Comparison of ENCODE assay signal across 9 cellular contexts in the genomic region with DNA sequence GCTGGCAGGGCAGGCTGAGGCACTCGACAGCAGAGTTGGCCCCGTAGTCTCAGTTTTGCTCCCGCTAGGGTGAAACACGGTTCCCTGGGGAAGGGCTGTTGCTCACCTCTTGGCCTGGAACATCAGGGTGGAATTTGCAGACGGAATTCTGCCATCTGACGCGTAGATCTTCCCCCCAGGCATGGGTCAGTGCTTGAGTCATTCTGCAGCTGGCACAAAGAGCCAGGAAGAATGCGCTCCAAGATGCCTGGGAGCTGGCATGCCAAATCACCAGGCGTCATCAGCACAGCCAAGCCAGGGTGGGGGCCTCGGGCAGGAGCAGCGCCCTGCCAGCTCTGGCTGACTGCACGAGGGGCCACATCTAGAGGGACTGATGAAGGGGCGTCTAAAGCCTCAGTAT. TPM values are rescaled to one million over a fixed set of nuclear protein-coding genes. Genes with fewer than 3 reads are reported as not detected.
DNase-seq lines count a peak whose midpoint lies in the region; ATAC-seq, FAIRE-seq and TF ChIP-seq lines count a peak whose summit lies in the region.
"Had no signal": no experiment of that assay in that cellular context is flagged by ENCODE, and none has a peak within 500 bp of the region (broad histone marks: within the 10 kb centered on the region; RNA-seq: fewer than 3 reads in every experiment).

No MANE protein-coding gene starts in this region.

- H4K20me1 ChIP-seq in HepG2 (ENCODE audit: insufficient read depth, low read length) = no peaks in the 10 kb centered on the region; the same call in 1 of the 2 replicates

- no peaks in the 10 kb centered on the region for H3K36me3 ChIP-seq in liver (ENCODE audit: control insufficient read depth in 4 of 4, insufficient read depth in 3 of 4, low read depth in 1 of 4, low read length in 3 of 4)
- H3K36me3 ChIP-seq in HepG2 (replicated peaks in 1 of 2; ENCODE audit: control insufficient read depth in 1 of 2, insufficient read depth in 2 of 2, low read length in 2 of 2) = peaks cover 2 to 3% of the 10 kb centered on the region in 2 experiments; a peak in 3 of 5 replicates

- intact Hi-C loops in HepG2 (cut with micrococcal nuclease; ENCODE audit: unreplicated experiment) = loop anchor here (10.0 kb wide), 1 partner anchor 281 kb away; a partner anchor contains a TSS

- TF ChIP-seq POLR2A in HepG2 (IDR thresholded peaks at IDR 0.05; ENCODE audit: insufficient read depth in 1 of 2, low read depth in 2 of 2, low read length in 2 of 2) (no peak), GM18505 (IDR thresholded peaks at IDR 0.05; ENCODE audit: borderline replicate concordance, extremely low read depth, insufficient read depth, insufficient read length) (no peak)

- H3K27ac ChIP-seq in liver (ENCODE audit: low read depth in 1 of 2, low read length in 2 of 2) (peak overlapping the region; percentile 14 to 92), HepG2 (ENCODE audit: extremely low read length, insufficient read depth, low read length) (no peak overlapping the region)

- H3K4me3 ChIP-seq in liver (ENCODE audit: low read depth in 1 of 3, low read length in 3 of 3) = no peak overlapping the region
- H3K4me3 ChIP-seq in HepG2 (replicated peaks in 1 of 3; ENCODE audit: insufficient read depth in 1 of 3, low read depth in 2 of 3, low read length in 3 of 3) = no peak overlapping the region

- TF ChIP-seq CTCF in liver (IDR thresholded peaks at IDR 0.05; ENCODE audit: low read depth, low read length, missing input control) (no peak), HepG2 (CRISPR knock-in tag; IDR thresholded peaks at IDR 0.05) (no peak)

- in situ Hi-C loops in HepG2 (cut with HindIII; ENCODE audit: extremely low pct_ligation_motif_present, low pct_unique_long_range_greater_than_20kb) = loop anchor here (5.0 kb wide), 2 partner anchors 78 to 133 kb away; no protein-coding TSS in a partner anchor

- TF ChIP-seq EP300 in HepG2 (IDR thresholded peaks at IDR 0.05; ENCODE audit: low read depth in 2 of 2, low read length in 2 of 2) = no peak
- no peak for TF ChIP-seq EP300 in HepG2 (CRISPR knock-in tag; IDR thresholded peaks at IDR 0.05; ENCODE audit: borderline replicate concordance)

- 85% methylated on average over 13 of the region's 13 CpGs for WGBS in liver
- 95% methylated on average over 12 of the region's 13 CpGs for WGBS in HepG2 (ENCODE audit: low lambda C conversion rate)

- no peaks in the 10 kb centered on the region for H3K79me2 ChIP-seq in HepG2 (ENCODE audit: insufficient read depth, low read length)

- H3K27me3 ChIP-seq in liver (ENCODE audit: control insufficient read depth in 4 of 4, insufficient read depth in 4 of 4, low read length in 3 of 4) (no peaks in the 10 kb centered on the region), HepG2 (ENCODE audit: control insufficient read depth in 1 of 2, insufficient read depth in 2 of 2, low read length in 2 of 2) (no peaks in the 10 kb centered on the region)

- H3K4me1 ChIP-seq in liver (ENCODE audit: control insufficient read depth in 4 of 4, insufficient read depth in 4 of 4, low read length in 3 of 4) = peaks cover 39 to 85% (median 78%) of the 10 kb centered on the region in 4 donors
- peaks cover 53% of the 10 kb centered on the region for H3K4me1 ChIP-seq in HepG2 (ENCODE audit: insufficient read depth, low read length)

- no peak for FAIRE-seq in HepG2 (lab: Jason Lieb, UNC)

- no peak for DNase-seq in HepG2 (ENCODE audit: low spot score)
- peak; percentile 93 for DNase-seq in dedifferentiated amniotic fluid mesenchymal stem cell (ENCODE audit: extremely low spot score)
- DNase-seq in medulla oblongata (ENCODE audit: extremely low spot score) = peak; percentile 61
- DNase-seq in NCI-H1436 (lab: John Stamatoyannopoulos, UW) = no peak
- no peak for DNase-seq in activated CD4-positive, alpha-beta T cell treated with anti-CD3 and anti-CD28 coated beads, Interleukin-2, amount 50 U/mL, for 1 hour
- DNase-seq: NCI-H1930 had no signal

- TF ChIP-seq RAD21 in liver (IDR thresholded peaks at IDR 0.05) (no peak), HepG2 (CRISPR knock-in tag; IDR thresholded peaks at IDR 0.05) (no peak)

- POLR2A ChIA-PET in HepG2 (lab: Yijun Ruan, JAX) = no interaction called here

- H3K9me3 ChIP-seq in liver (ENCODE audit: control insufficient read depth in 4 of 4, low read length in 3 of 4) (no peaks in the 10 kb centered on the region), HepG2 (ENCODE audit: low read length) (no peaks in the 10 kb centered on the region)

- H2AFZ ChIP-seq in HepG2 (ENCODE audit: low read length) = no peak overlapping the region

- CTCF ChIA-PET in HepG2 (lab: Yijun Ruan, JAX; ENCODE audit: low intra/inter-chr PET ratio, low total read pairs) = no interaction called here

- no peak overlapping the region for H3K9ac ChIP-seq in liver (ENCODE audit: low read depth in 1 of 2, low read length in 2 of 2)
- H3K9ac ChIP-seq in HepG2 (ENCODE audit: insufficient read depth, low read depth, low read length) = no peak overlapping the region

- ATAC-seq in HepG2 (no peak), GM18505 (IDR thresholded peaks at IDR 0.05; ENCODE audit: unreplicated experiment) (no peak), HG03342 (IDR thresholded peaks at IDR 0.05; ENCODE audit: unreplicated experiment) (no peak)

- no peak overlapping the region for H3K4me2 ChIP-seq in HepG2 (ENCODE audit: low read depth, low read length)

- no TSS peak for BruUV-seq in HepG2 (replicated peaks; lab: Mats Ljungman, UMichigan)

TF ChIP-seq in liver, 16 proteins besides CTCF, POLR2A, EP300 and RAD21 (continues in another document):
- TF ChIP-seq GABPA (IDR thresholded peaks at IDR 0.05 in 1 of 2, conservative IDR thresholded peaks at IDR 0.05 in 1 of 2) (no peak), FOXA2 (IDR thresholded peaks at IDR 0.05) (no peak), NR2F2 (IDR thresholded peaks at IDR 0.05) (no peak), HNF4A (conservative IDR thresholded peaks at IDR 0.05) (no peak), SP1 (IDR thresholded peaks at IDR 0.05) (no peak)
- TF ChIP-seq, protein P1, sequence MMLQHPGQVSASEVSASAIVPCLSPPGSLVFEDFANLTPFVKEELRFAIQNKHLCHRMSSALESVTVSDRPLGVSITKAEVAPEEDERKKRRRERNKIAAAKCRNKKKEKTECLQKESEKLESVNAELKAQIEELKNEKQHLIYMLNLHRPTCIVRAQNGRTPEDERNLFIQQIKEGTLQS (IDR thresholded peaks at IDR 0.05) = no peak

TF ChIP-seq in HepG2, 621 proteins besides CTCF, POLR2A, EP300 and RAD21:
- TF ChIP-seq ZNF3 (CRISPR knock-in tag; IDR thresholded peaks at IDR 0.05) (no peak), FOXJ3 (CRISPR knock-in tag; IDR thresholded peaks at IDR 0.05; ENCODE audit: borderline replicate concordance) (no peak), SRSF9 (IDR thresholded peaks at IDR 0.05; ENCODE audit: borderline replicate concordance, insufficient read depth, low read depth, low read length, poor library complexity, severe bottlenecking) (no peak), NFYC (CRISPR knock-in tag; IDR thresholded peaks at IDR 0.05) (no peak), HCFC1 (IDR thresholded peaks at IDR 0.05; ENCODE audit: low read depth, low read length) (no peak), JARID2 (CRISPR knock-in tag; IDR thresholded peaks at IDR 0.05; ENCODE audit: insufficient replicate concordance) (no peak), GATAD1 (CRISPR knock-in tag; IDR thresholded peaks at IDR 0.05) (no peak), TBP (CRISPR knock-in tag; IDR thresholded peaks at IDR 0.05) (no peak), ZNF564 (CRISPR knock-in tag; IDR thresholded peaks at IDR 0.05) (no peak), NFKBIZ (CRISPR knock-in tag; IDR thresholded peaks at IDR 0.05) (no peak), ZFP41 (CRISPR knock-in tag; IDR thresholded peaks at IDR 0.05; ENCODE audit: borderline replicate concordance) (no peak), ZSCAN25 (CRISPR knock-in tag; IDR thresholded peaks at IDR 0.05) (no peak), ZFY (CRISPR knock-in tag; IDR thresholded peaks at IDR 0.05) (no peak), ZNF383 (CRISPR knock-in tag; IDR thresholded peaks at IDR 0.05; ENCODE audit: borderline replicate concordance) (no peak), ZNF747 (CRISPR knock-in tag; IDR thresholded peaks at IDR 0.05; ENCODE audit: borderline replicate concordance) (no peak), ZNF292 (CRISPR knock-in tag; IDR thresholded peaks at IDR 0.05; ENCODE audit: borderline replicate concordance, low read depth) (no peak), ZNF253 (CRISPR knock-in tag; IDR thresholded peaks at IDR 0.05; ENCODE audit: borderline replicate concordance) (no peak), IKZF1 (IDR thresholded peaks at IDR 0.05) (no peak), GATA4 (IDR thresholded peaks at IDR 0.05; ENCODE audit: borderline replicate concordance, low read depth) (no peak)

RNA-seq across cellular contexts. Expression of a gene that starts 42.7 kb away (rescaled TPM):
- total RNA-seq in liver = 10 to 100 TPM; 45.3 to 75.8 TPM
- 10 to 100 TPM in 1 of 2 donors, 1 to 10 TPM in 1; 8.3 to 50.9 TPM for polyA plus RNA-seq in liver
- 371 and 422 TPM in 2 replicates for total RNA-seq in HepG2 (2016; rRNA removed; fragmentation: Illumina TruSeq; extraction: Trizol)
- total RNA-seq in HepG2 (2016; cell fraction: cytosol; rRNA removed; fragmentation: Illumina TruSeq; extraction: Trizol; ENCODE audit: low read depth) = 747 and 845 TPM in 2 replicates
- total RNA-seq in HepG2 (2016; cell fraction: insoluble cytoplasmic fraction; rRNA removed; fragmentation: Illumina TruSeq; extraction: Trizol) = 382 and 405 TPM in 2 replicates
- total RNA-seq in HepG2 (2016; cell fraction: membrane; rRNA removed; fragmentation: Illumina TruSeq; extraction: Trizol) = 1,179 and 1,380 TPM in 2 replicates
- 154 and 170 TPM in 2 replicates for total RNA-seq in HepG2 (2016; cell fraction: nucleus; rRNA removed; fragmentation: Illumina TruSeq; extraction: Trizol)
- polyA plus RNA-seq in HepG2 (2011; rRNA removed) = 105 and 142 TPM in 2 replicates
- polyA plus RNA-seq in HepG2 (2011; cell fraction: cytosol; rRNA removed) = 93.6 and 131 TPM in 2 replicates
- 44.5 and 56.5 TPM in 2 replicates for polyA plus RNA-seq in HepG2 (2011; cell fraction: nucleus; rRNA removed)
- polyA plus RNA-seq in HepG2 (2012) = 108 and 109 TPM in 2 replicates
- 923 and 940 TPM in 2 replicates for polyA plus RNA-seq in HepG2 (2016; cell fraction: cytosol; fragmentation: Illumina TruSeq; extraction: Trizol; ENCODE audit: low read depth)
- 367 and 392 TPM in 2 replicates for polyA plus RNA-seq in HepG2 (2016; cell fraction: insoluble cytoplasmic fraction; fragmentation: Illumina TruSeq; extraction: Trizol; ENCODE audit: low read depth)
- polyA plus RNA-seq in HepG2 (2016; cell fraction: membrane; fragmentation: Illumina TruSeq; extraction: Trizol; ENCODE audit: low read depth) = 1,008 and 1,080 TPM in 2 replicates
- 235 and 237 TPM in 2 replicates for polyA plus RNA-seq in HepG2 (2016; cell fraction: nucleus; fragmentation: Illumina TruSeq; extraction: Trizol; ENCODE audit: insufficient read depth, low read depth)
- 64.0 and 223 TPM in 2 replicates for polyA minus RNA-seq in HepG2 (2011; rRNA and poly(A)+ RNA removed; ENCODE audit: low replicate concordance)
- 53.3 and 58.5 TPM in 2 replicates for polyA minus RNA-seq in HepG2 (2011; cell fraction: cytosol; rRNA and poly(A)+ RNA removed)
- 32.7 and 35.2 TPM in 2 replicates for polyA minus RNA-seq in HepG2 (2011; cell fraction: nucleus; rRNA and poly(A)+ RNA removed)

Comparison
In these comparisons a context has a peak if more than half of its experiments do, and no peak if none do; other contexts are left out.
1. DNase-seq: peak in dedifferentiated amniotic fluid mesenchymal stem cell (single experiment) and medulla oblongata (single experiment); none in HepG2 (single experiment), NCI-H1436 (single experiment) and activated CD4-positive, alpha-beta T cell treated with anti-CD3 and anti-CD28 coated beads, Interleukin-2, amount 50 U/mL, for 1 hour (single experiment).